ENCODE assay signal across 8 cellular contexts in the genomic region with DNA sequence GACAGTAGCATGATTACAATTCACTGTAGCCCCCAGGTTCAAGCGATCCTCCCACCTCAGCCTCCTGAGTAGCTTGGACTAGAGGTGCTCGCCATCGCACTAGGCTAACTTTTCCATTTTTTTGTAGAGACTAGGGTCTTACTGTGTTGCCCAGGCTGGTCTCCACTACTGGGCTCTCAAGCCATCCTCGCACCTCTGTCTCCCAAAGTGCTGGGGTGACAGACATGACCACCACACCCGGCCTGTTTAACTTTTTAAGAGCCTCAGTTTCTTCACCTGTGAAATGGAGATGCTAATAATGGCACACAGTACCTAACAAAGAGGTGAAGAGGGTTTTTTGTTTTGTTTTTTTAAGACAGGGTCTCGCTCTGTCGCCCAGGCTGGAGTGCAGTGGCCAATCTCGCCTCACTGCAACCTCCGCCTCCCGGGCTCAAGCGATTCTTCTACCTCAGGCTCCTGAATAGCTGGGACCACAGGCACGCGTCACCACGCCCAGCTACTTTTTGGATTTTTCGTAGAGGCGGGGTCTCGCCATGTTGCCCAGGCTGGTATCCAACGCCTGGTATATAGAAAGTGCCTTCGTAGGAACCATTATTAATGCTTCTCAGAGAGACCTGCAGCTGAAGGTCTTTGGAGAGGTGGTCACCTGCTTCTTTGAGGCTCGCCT. TPM values are rescaled to one million over a fixed set of nuclear protein-coding genes. Genes with fewer than 3 reads are reported as not detected.
DNase-seq lines count a peak whose midpoint lies in the region; ATAC-seq and TF ChIP-seq lines count a peak whose summit lies in the region.

No MANE protein-coding gene starts in this region.

- H3K9me3 ChIP-seq in BLaER1 = no peaks in the 10 kb centered on the region

- H3K4me3 Mint-ChIP-seq in naive thymus-derived CD8-positive, alpha-beta T cell = peak overlapping the region; percentile 86 to 100 (median 98)

- peaks cover 0 to 2% (median 0%) of the 10 kb centered on the region in 9 donors for H3K9me3 Mint-ChIP-seq in naive thymus-derived CD8-positive, alpha-beta T cell

- POLR2A ChIA-PET in naive thymus-derived CD8-positive, alpha-beta T cell (lab: Charles Lee) = interaction anchor here (0.6 to 4.0 kb wide), 20 partner anchors 8 to 376 kb away, joined by 3 to 87 read pairs (median 6); partner anchors contain the start of genes CKS1B, FLAD1, PBXIP1 and PYGO2

- H3K4me1 Mint-ChIP-seq in naive thymus-derived CD8-positive, alpha-beta T cell = peaks cover 19 to 57% (median 53%) of the 10 kb centered on the region in 4 donors

- no peak for ATAC-seq in naive thymus-derived CD8-positive, alpha-beta T cell
- ATAC-seq in GM19328 (IDR thresholded peaks at IDR 0.05; ENCODE audit: unreplicated experiment) = no peak
- ATAC-seq in HG03025 (IDR thresholded peaks at IDR 0.05; ENCODE audit: low FRiP score, unreplicated experiment) = no peak

- H3K27ac Mint-ChIP-seq in naive thymus-derived CD8-positive, alpha-beta T cell = peak overlapping the region; percentile 98 to 100 (median 99)

- no peaks in the 10 kb centered on the region for H3K27me3 ChIP-seq in BLaER1

- no peaks in the 10 kb centered on the region for H4K20me1 ChIP-seq in BLaER1

- H3K4me2 ChIP-seq in BLaER1 = peak overlapping the region; percentile 88

- DNase-seq in LNCaP clone FGC (ENCODE audit: low read depth) (no peak), putamen (ENCODE audit: low spot score) (no peak), NCI-H1694 (lab: John Stamatoyannopoulos, UW) (no peak)
- DNase-seq in naive thymus-derived CD8-positive, alpha-beta T cell = peak in 1 of 10 donors; percentile 51

- peak overlapping the region; percentile 76 for H3K4me3 ChIP-seq in BLaER1
- H3K4me3 ChIP-seq in LNCaP clone FGC (ENCODE audit: low read depth, low read length) = peak overlapping the region; percentile 62

- no peak for TF ChIP-seq CTCF in LNCaP clone FGC (IDR thresholded peaks at IDR 0.05; ENCODE audit: control insufficient read depth, extremely low read depth, insufficient read depth)

- peak overlapping the region; percentile 98 for H3K27ac ChIP-seq in BLaER1
- peak overlapping the region; percentile 100 for H3K27ac ChIP-seq in cingulate gyrus (ENCODE audit: low read depth, low read length)

- peaks cover 0 to 6% (median 0%) of the 10 kb centered on the region in 3 donors for H3K36me3 Mint-ChIP-seq in naive thymus-derived CD8-positive, alpha-beta T cell

- H3K4me1 ChIP-seq in BLaER1 = peaks cover 54% of the 10 kb centered on the region

- no peaks in the 10 kb centered on the region for H3K27me3 Mint-ChIP-seq in naive thymus-derived CD8-positive, alpha-beta T cell

- peak overlapping the region; percentile 94 for H3K9ac ChIP-seq in BLaER1

- peaks cover 17% of the 10 kb centered on the region for H3K36me3 ChIP-seq in BLaER1

RNA-seq across cellular contexts. Expression of gene PMVK, which starts 0.6 kb away (rescaled TPM):
- 10 to 100 TPM; 11.7 to 13.5 TPM for total RNA-seq in naive thymus-derived CD8-positive, alpha-beta T cell
- 10 to 100 TPM; 41.0 to 45.7 (median 45.1) TPM for polyA plus RNA-seq in naive thymus-derived CD8-positive, alpha-beta T cell

RNA-seq across cellular contexts. Expression of gene PBXIP1, which starts 20.0 kb away (rescaled TPM):
- 100 to 1,000 TPM; 317 to 319 TPM for total RNA-seq in naive thymus-derived CD8-positive, alpha-beta T cell
- polyA plus RNA-seq in naive thymus-derived CD8-positive, alpha-beta T cell = 100 to 1,000 TPM; 182 to 239 (median 183) TPM

RNA-seq across cellular contexts. Expression of gene PYGO2, which starts 25.7 kb away (rescaled TPM):
- total RNA-seq in naive thymus-derived CD8-positive, alpha-beta T cell = 10 to 100 TPM; 55.6 to 57.3 TPM
- polyA plus RNA-seq in naive thymus-derived CD8-positive, alpha-beta T cell = 10 to 100 TPM; 21.5 to 50.8 (median 35.8) TPM

RNA-seq across cellular contexts. Expression of gene SHC1, which starts 34.7 kb away (rescaled TPM):
- total RNA-seq in naive thymus-derived CD8-positive, alpha-beta T cell = 10 to 100 TPM; 60.7 to 68.5 TPM
- 10 to 100 TPM; 22.6 to 27.4 (median 24.4) TPM for polyA plus RNA-seq in naive thymus-derived CD8-positive, alpha-beta T cell

RNA-seq across cellular contexts. Expression of gene CKS1B, which starts 38.6 kb away (rescaled TPM):
- 10 to 100 TPM; 11.1 to 11.7 TPM for total RNA-seq in naive thymus-derived CD8-positive, alpha-beta T cell
- 10 to 100 TPM; 58.0 to 66.6 (median 63.0) TPM for polyA plus RNA-seq in naive thymus-derived CD8-positive, alpha-beta T cell
